21 cellular contexts compared by ENCODE assay signal in genomic region chr6:126167726-126168125, GRCh38.
"Had no signal": no experiment of that assay in that cellular context is flagged by ENCODE, and none has a peak within 500 bp of the region (broad histone marks: within the 10 kb centered on the region; RNA-seq: fewer than 3 reads in every experiment).

No MANE protein-coding gene starts in this region.

- H3K9me3 ChIP-seq: pancreas, psoas muscle, right lobe of liver, upper lobe of left lung, uterus had no signal

- H3K36me3 ChIP-seq: gastroesophageal sphincter, pancreas, right lobe of liver, spleen, upper lobe of left lung, uterus had no signal

- H3K27me3 ChIP-seq: gastroesophageal sphincter, pancreas, right lobe of liver, spleen, tibial artery, upper lobe of left lung, uterus had no signal

- H3K27ac ChIP-seq: gastroesophageal sphincter, pancreas, psoas muscle, right lobe of liver, spleen, tibial artery, upper lobe of left lung had no signal

- DNase-seq: erythroblast; immature natural killer cell; kidney; left colon; natural killer cell; occipital lobe; pancreas; psoas muscle; retina; right lobe of liver; spleen; stimulated activated CD4-positive, alpha-beta T cell treated with anti-CD3 and anti-CD28 coated beads, Interleukin-15, amount 100 ng/mL, for 24 hours; stimulated activated CD4-positive, alpha-beta T cell treated with anti-CD3 and anti-CD28 coated beads, Interleukin-1b, Interleukin-23, amount 100 ng/mL, for 48 hours; stimulated activated CD4-positive, alpha-beta T cell treated with anti-CD3 and anti-CD28 coated beads, Interleukin-4, amount 100 ng/mL, for 24 hours; tibial artery; upper lobe of left lung; uterus had no signal

- H3K4me1 ChIP-seq: pancreas, psoas muscle, right lobe of liver, spleen, tibial artery, uterus had no signal

- H3K4me3 Mint-ChIP-seq: dendritic cell treated with granulocyte-macrophage colony-stimulating factor and Interleukin-4, amounts not matched to agents 40 ng/mL and 50 ng/mL, for 4 days; immature natural killer cell; natural killer cell; stimulated activated memory B cell treated with anti-CD40 and anti-IgM and Interleukin-4, amounts not matched to agents 10 μg/mL and 1 μg/mL and 100 μg/mL, for 72 hours; stimulated activated naive CD8-positive, alpha-beta T cell treated with anti-CD3 and anti-CD28 coated beads, Interleukin-15, Interleukin-2, amounts not matched to agents 100 ng/mL and 50 ng/mL, for 24 hours had no signal

- H3K4me3 ChIP-seq: gastroesophageal sphincter, pancreas, psoas muscle, right lobe of liver, spleen, tibial artery, upper lobe of left lung, uterus had no signal

- H3K27me3 Mint-ChIP-seq: dendritic cell treated with granulocyte-macrophage colony-stimulating factor and Interleukin-4, amounts not matched to agents 40 ng/mL and 50 ng/mL, for 4 days; stimulated activated memory B cell treated with anti-CD40 and anti-IgM and Interleukin-4, amounts not matched to agents 10 μg/mL and 1 μg/mL and 100 μg/mL, for 72 hours; stimulated activated naive CD8-positive, alpha-beta T cell treated with anti-CD3 and anti-CD28 coated beads, Interleukin-15, Interleukin-2, amounts not matched to agents 100 ng/mL and 50 ng/mL, for 24 hours had no signal

- ATAC-seq: gastroesophageal sphincter; left colon; natural killer cell; pancreas; psoas muscle; right lobe of liver; stimulated activated memory B cell treated with anti-CD40 and anti-IgM and Interleukin-4, amounts not matched to agents 10 μg/mL and 1 μg/mL and 100 μg/mL, for 72 hours had no signal

- H3K27ac Mint-ChIP-seq: dendritic cell treated with granulocyte-macrophage colony-stimulating factor and Interleukin-4, amounts not matched to agents 40 ng/mL and 50 ng/mL, for 4 days; immature natural killer cell; natural killer cell; stimulated activated memory B cell treated with anti-CD40 and anti-IgM and Interleukin-4, amounts not matched to agents 10 μg/mL and 1 μg/mL and 100 μg/mL, for 72 hours; stimulated activated naive CD8-positive, alpha-beta T cell treated with anti-CD3 and anti-CD28 coated beads, Interleukin-15, Interleukin-2, amounts not matched to agents 100 ng/mL and 50 ng/mL, for 24 hours had no signal
